29 cellular contexts compared by ENCODE assay signal in genomic region chr9:116102596-116102995, GRCh38. TPM values are rescaled to one million over a fixed set of nuclear protein-coding genes. Genes with fewer than 3 reads are reported as not detected.
DNase-seq lines count a peak whose midpoint lies in the region; ATAC-seq, FAIRE-seq and TF ChIP-seq lines count a peak whose summit lies in the region.
"Had no signal": no experiment of that assay in that cellular context is flagged by ENCODE, and none has a peak within 500 bp of the region (broad histone marks: within the 10 kb centered on the region; RNA-seq: fewer than 3 reads in every experiment).

No MANE protein-coding gene starts in this region.

- H3K4me1 Mint-ChIP-seq in astrocyte (ENCODE audit: low read depth, unreplicated experiment) = peaks cover 37% of the 10 kb centered on the region
- H3K4me1 Mint-ChIP-seq: CD14-positive monocyte; CD4-positive, alpha-beta memory T cell; CD4-positive, CD25-positive, alpha-beta regulatory T cell; CD8-positive, alpha-beta memory T cell had no signal

- H3K36me3 ChIP-seq in astrocyte (ENCODE audit: insufficient read depth, low read length) (no peaks in the 10 kb centered on the region), bronchial epithelial cell (ENCODE audit: control insufficient read depth, insufficient read depth, low read length) (no peaks in the 10 kb centered on the region), trophoblast cell (ENCODE audit: control insufficient read depth in 1 of 2, insufficient read depth in 2 of 2, low read length in 2 of 2) (no peaks in the 10 kb centered on the region), esophagus squamous epithelium (no peaks in the 10 kb centered on the region)
- H3K36me3 ChIP-seq: BE2C, BLaER1 had no signal

- no peak overlapping the region for H4K8ac ChIP-seq in trophoblast cell (ENCODE audit: low read depth, low read length)

- FAIRE-seq in A549 (lab: Jason Lieb, UNC) (no peak), astrocyte (lab: Jason Lieb, UNC) (no peak), bronchial epithelial cell (lab: Jason Lieb, UNC) (peak; percentile 28)
- FAIRE-seq: GM12878, GM12892, GM18507 had no signal

- no peak overlapping the region for H3K23ac ChIP-seq in trophoblast cell (ENCODE audit: low read length)

- H2BK12ac ChIP-seq in trophoblast cell (ENCODE audit: low read length) = no peak overlapping the region

- no peaks in the 10 kb centered on the region for H3K27me3 Mint-ChIP-seq in astrocyte (ENCODE audit: low read depth, unreplicated experiment)
- H3K27me3 Mint-ChIP-seq: CD4-positive, alpha-beta memory T cell; CD4-positive, CD25-positive, alpha-beta regulatory T cell; CD8-positive, alpha-beta memory T cell had no signal

- TF ChIP-seq POLR2A in A549 (IDR thresholded peaks at IDR 0.05; ENCODE audit: low read length) = no peak
- no peak for TF ChIP-seq POLR2A in esophagus squamous epithelium (IDR thresholded peaks at IDR 0.05)

- peak overlapping the region; percentile 51 for H3K27ac Mint-ChIP-seq in astrocyte (ENCODE audit: unreplicated experiment)
- H3K27ac Mint-ChIP-seq: CD14-positive monocyte; CD4-positive, alpha-beta memory T cell; CD4-positive, CD25-positive, alpha-beta regulatory T cell; CD8-positive, alpha-beta memory T cell had no signal

- H2BK120ac ChIP-seq in trophoblast cell (ENCODE audit: insufficient read depth, low read length, poor library complexity) = no peak overlapping the region

- H3K4me1 ChIP-seq in A549 = peaks cover 16% of the 10 kb centered on the region
- H3K4me1 ChIP-seq in astrocyte (ENCODE audit: insufficient read depth, low read length) = peaks cover 6% of the 10 kb centered on the region
- H3K4me1 ChIP-seq in trophoblast cell (ENCODE audit: control insufficient read depth in 1 of 2, insufficient read depth in 2 of 2, low read length in 2 of 2) = no peaks in the 10 kb centered on the region
- H3K4me1 ChIP-seq in esophagus squamous epithelium = peaks cover 0 to 27% (median 3%) of the 10 kb centered on the region in 3 donors
- H3K4me1 ChIP-seq: BE2C, BLaER1 had no signal

- H3K27me3 ChIP-seq in astrocyte (ENCODE audit: insufficient read depth, low read length) (no peaks in the 10 kb centered on the region), bronchial epithelial cell (ENCODE audit: control insufficient read depth, insufficient read depth, low read length) (no peaks in the 10 kb centered on the region), trophoblast cell (ENCODE audit: insufficient read depth, low read length) (no peaks in the 10 kb centered on the region), esophagus squamous epithelium (peaks cover 0 to 6% (median 0%) of the 10 kb centered on the region in 4 donors)
- H3K27me3 ChIP-seq: BE2C, BLaER1 had no signal

- no peak overlapping the region for H3K14ac ChIP-seq in trophoblast cell (ENCODE audit: low read length)

- ATAC-seq in A549 (no peak), HG02588 (IDR thresholded peaks at IDR 0.05; ENCODE audit: unreplicated experiment) (no peak)
- ATAC-seq: GM12878 had no signal

- no peaks in the 10 kb centered on the region for H3K79me1 ChIP-seq in trophoblast cell (ENCODE audit: low read length)

- H3K4me2 ChIP-seq in A549 (no peak overlapping the region), astrocyte (ENCODE audit: low read length) (no peak overlapping the region), trophoblast cell (ENCODE audit: low read length) (no peak overlapping the region)
- H3K4me2 ChIP-seq: BLaER1 had no signal

- H3K9me3 ChIP-seq in A549 (peaks cover 7% of the 10 kb centered on the region; the same call in 2 of the 3 replicates), astrocyte (ENCODE audit: insufficient read depth, low read depth, low read length) (no peaks in the 10 kb centered on the region), trophoblast cell (ENCODE audit: insufficient read depth, low read depth, low read length) (no peaks in the 10 kb centered on the region), esophagus squamous epithelium (no peaks in the 10 kb centered on the region)
- H3K9me3 ChIP-seq: BE2C, BLaER1 had no signal

- H3K4me3 ChIP-seq in A549 = no peak overlapping the region
- no peak overlapping the region for H3K4me3 ChIP-seq in astrocyte (ENCODE audit: insufficient read depth, low read depth, low read length)
- no peak overlapping the region for H3K4me3 ChIP-seq in bronchial epithelial cell (ENCODE audit: low read depth, low read length)
- no peak overlapping the region for H3K4me3 ChIP-seq in trophoblast cell (ENCODE audit: low read depth, low read length)
- no peak overlapping the region for H3K4me3 ChIP-seq in esophagus squamous epithelium
- H3K4me3 ChIP-seq: BLaER1, GM12878 had no signal

- H3K18ac ChIP-seq in trophoblast cell (ENCODE audit: low read length) = no peak overlapping the region

- H3K36me3 Mint-ChIP-seq in astrocyte (ENCODE audit: low read depth, unreplicated experiment) = no peaks in the 10 kb centered on the region
- H3K36me3 Mint-ChIP-seq: CD14-positive monocyte; CD4-positive, alpha-beta memory T cell; CD4-positive, CD25-positive, alpha-beta regulatory T cell; CD8-positive, alpha-beta memory T cell had no signal

- H3K9ac ChIP-seq in astrocyte (ENCODE audit: low read length) (no peak overlapping the region), trophoblast cell (ENCODE audit: low read length) (no peak overlapping the region)
- H3K9ac ChIP-seq: BLaER1 had no signal

- TF ChIP-seq EP300 in A549 (IDR thresholded peaks at IDR 0.05) = no peak

- H4K20me1 ChIP-seq in astrocyte (ENCODE audit: insufficient read depth, low read length) = no peaks in the 10 kb centered on the region
- H4K20me1 ChIP-seq: BLaER1 had no signal

- H3K27ac ChIP-seq in A549 (peak overlapping the region; percentile 56 to 64), astrocyte (ENCODE audit: low read depth, low read length) (no peak overlapping the region), trophoblast cell (ENCODE audit: low read depth, low read length) (no peak overlapping the region), esophagus squamous epithelium (no peak overlapping the region)
- H3K27ac ChIP-seq: 22Rv1, BLaER1 had no signal

- no peak overlapping the region for H4K12ac ChIP-seq in trophoblast cell (ENCODE audit: low read depth, low read length)

- H3K9me3 Mint-ChIP-seq in astrocyte (ENCODE audit: unreplicated experiment) = peaks cover 2% of the 10 kb centered on the region

- no peak for DNase-seq in A549 (ENCODE audit: low read depth in 1 of 2, low spot score in 1 of 2)
- DNase-seq in astrocyte (ENCODE audit: low read depth) = no peak
- no peak for DNase-seq in bronchial epithelial cell (ENCODE audit: low read depth)
- peak; percentile 52 to 62 for DNase-seq in trophoblast cell
- DNase-seq in NCI-H146 treated with DMSO at 0.1 percent for 48 hours (lab: John Stamatoyannopoulos, UW; ENCODE audit: unreplicated experiment) = no peak
- no peak for DNase-seq in esophagus squamous epithelium (lab: John Stamatoyannopoulos, UW)
- no peak for DNase-seq in KG1 (lab: John Stamatoyannopoulos, UW)
- DNase-seq: ACHN; BE2C; C1 segment of cervical spinal cord; CD4-positive, alpha-beta memory T cell; CD4-positive, CD25-positive, alpha-beta regulatory T cell; CD8-positive, alpha-beta memory T cell; COR-L47; DMS 273 treated with DMSO at 0.1 percent for 48 hours; DMS153; DMS53; DMS79; DND-41; EL; GDM1 had no signal

- POLR2A ChIA-PET in A549 (lab: Yijun Ruan, JAX) = interaction anchor here (1.5 kb wide), 1 partner anchor 50 kb away, joined by 12 read pairs; the partner anchor contains the start of gene PAPPA

- H3K4ac ChIP-seq in trophoblast cell (ENCODE audit: low read depth, low read length) = no peak overlapping the region

- no peak overlapping the region for H2AFZ ChIP-seq in astrocyte (ENCODE audit: low read depth, low read length)
- H2AFZ ChIP-seq in trophoblast cell (ENCODE audit: insufficient read depth, low read length, poor library complexity) = no peak overlapping the region

- no peaks in the 10 kb centered on the region for H3K79me2 ChIP-seq in astrocyte (ENCODE audit: insufficient read depth, low read length)
- H3K79me2 ChIP-seq in trophoblast cell (ENCODE audit: control insufficient read depth, insufficient read depth, low read length, poor library complexity) = no peaks in the 10 kb centered on the region

- no peak for TF ChIP-seq RAD21 in A549 (conservative IDR thresholded peaks at IDR 0.05 in 1 of 2, IDR thresholded peaks at IDR 0.05 in 1 of 2)

- whole genome bisulfite sequencing in A549 (ENCODE audit: missing lambda C conversion rate) = 91% methylated on average over 6 of the region's 6 CpGs
- WGBS in trophoblast cell (ENCODE audit: extremely low coverage, insufficient coverage, insufficient read length) = no CpG with 5 or more reads among the region's 6 CpGs
- 88 to 91% methylated on average over 6 of the region's 6 CpGs for WGBS in esophagus squamous epithelium, 2 donors

- CTCF ChIA-PET in A549 (lab: Yijun Ruan, JAX) = no interaction called here

- intact Hi-C loops in esophagus squamous epithelium (cut with DNase I) = no loop called here

- H4K91ac ChIP-seq in trophoblast cell (ENCODE audit: low read depth, low read length) = no peak overlapping the region

- H2AK5ac ChIP-seq in trophoblast cell (ENCODE audit: low read length) = no peak overlapping the region

- no peak overlapping the region for H3K4me3 Mint-ChIP-seq in astrocyte (ENCODE audit: unreplicated experiment)
- H3K4me3 Mint-ChIP-seq: CD14-positive monocyte; CD4-positive, alpha-beta memory T cell; CD4-positive, CD25-positive, alpha-beta regulatory T cell; CD8-positive, alpha-beta memory T cell had no signal

- H2BK5ac ChIP-seq in trophoblast cell (ENCODE audit: low read depth, low read length, poor library complexity) = no peak overlapping the region

- no peak for TF ChIP-seq CTCF in A549 (IDR thresholded peaks at IDR 0.05)
- no peak for TF ChIP-seq CTCF in astrocyte (IDR thresholded peaks at IDR 0.05; ENCODE audit: insufficient read depth, low read depth, low read length)
- TF ChIP-seq CTCF in bronchial epithelial cell (IDR thresholded peaks at IDR 0.05; ENCODE audit: insufficient read depth, low read length, severe bottlenecking) = no peak
- TF ChIP-seq CTCF in esophagus squamous epithelium (IDR thresholded peaks at IDR 0.05) = no peak

TF ChIP-seq in A549, 52 proteins besides CTCF, POLR2A, EP300 and RAD21 (continues in another document):
- no peak for TF ChIP-seq ZC3H11A (IDR thresholded peaks at IDR 0.05)
- TF ChIP-seq ZNF302 (CRISPR knock-in tag; IDR thresholded peaks at IDR 0.05) = no peak
- TF ChIP-seq NPAS2 (CRISPR knock-in tag; IDR thresholded peaks at IDR 0.05; ENCODE audit: borderline replicate concordance) = no peak
- TF ChIP-seq HOXB5 (CRISPR knock-in tag; IDR thresholded peaks at IDR 0.05) = no peak

RNA-seq across cellular contexts. Expression of gene PAPPA, which starts 51.0 kb away (rescaled TPM):
- polyA plus RNA-seq in A549 (2011; rRNA removed) (127 and 156 TPM in 2 replicates), A549 (2017; fragmentation: RNase III; extraction: RNeasy Plus Mini Kit Qiagen cat#74134 plus additional on column Dnase treatment) (36.8 to 41.2 TPM (median 40.0 TPM) in 3 replicates)
- polyA plus RNA-seq in A549 (2012; cell fraction: cytosol; rRNA removed) = 14.1 and 18.3 TPM in 2 replicates
- polyA plus RNA-seq in A549 (2012; cell fraction: nucleus; rRNA removed) = 35.2 and 39.7 TPM in 2 replicates
- 379 and 415 TPM in 2 replicates for polyA minus RNA-seq in A549 (2011; rRNA and poly(A)+ RNA removed)
- total RNA-seq in astrocyte (172 and 208 TPM in 2 replicates), bronchial epithelial cell (0.13 and 1.3 TPM in 2 replicates), esophagus squamous epithelium (10 to 100 TPM in 2 of 4 donors, 1 to 10 TPM in 2; 8.3 to 13.7 (median 11.4) TPM)
- polyA plus RNA-seq in trophoblast cell (2013) = 6.3 and 8.5 TPM in 2 replicates
- total RNA-seq: A172; CD4-positive, alpha-beta memory T cell; CD8-positive, alpha-beta memory T cell had no signal
- polyA plus RNA-seq: CD14-positive monocyte; CD4-positive, alpha-beta memory T cell; CD8-positive, alpha-beta memory T cell had no signal

Comparison
In these comparisons a context has a peak if more than half of its experiments do, and no peak if none do; other contexts are left out.
1. DNase-seq: peak in trophoblast cell (2 of 2); none in A549 (0 of 2), astrocyte (single experiment), bronchial epithelial cell (single experiment), NCI-H146 treated with DMSO at 0.1 percent for 48 hours (single experiment), esophagus squamous epithelium (single experiment) and KG1 (single experiment).
2. H3K27ac ChIP-seq: peak in A549 (2 of 2); none in astrocyte (single experiment), trophoblast cell (single experiment) and esophagus squamous epithelium (0 of 4).
3. RNA of gene PAPPA, which starts 51.0 kb away (total RNA-seq): 172 to 208 TPM in astrocyte; 8.3 to 13.7 TPM in esophagus squamous epithelium and 0.13 to 1.3 TPM in bronchial epithelial cell; every median in the first group is over 10 times any median in the second.